ENCODE assay signal across 18 cellular contexts in genomic region chr6:103872683-103873082, GRCh38.
"Had no signal": no experiment of that assay in that cellular context is flagged by ENCODE, and none has a peak within 500 bp of the region (broad histone marks: within the 10 kb centered on the region; RNA-seq: fewer than 3 reads in every experiment).

No MANE protein-coding gene starts in this region.

- DNase-seq: activated B cell treated with CpG ODN at 0.5 μM for 24 hours; activated CD4-positive, alpha-beta T cell treated with anti-CD3 and anti-CD28 coated beads, Interleukin-2, amount 10 ng/mL, durations not matched to agents 24 days and 14 days; activated CD8-positive, alpha-beta memory T cell treated with anti-CD3 and anti-CD28 coated beads for 24 hours; activated naive CD4-positive, alpha-beta T cell treated with Interleukin-2 at 50 U/mL for 16 hours; activated naive CD8-positive, alpha-beta T cell treated with anti-CD3 and anti-CD28 coated beads, Interleukin-2, amount 50 U/mL, for 24 hours; central memory CD4-positive, alpha-beta T cell; effector CD4-positive, alpha-beta T cell; gastrocnemius medialis; immature natural killer cell; naive B cell; nucleus accumbens; right lobe of liver; T-helper 1 cell had no signal

- H3K36me3 Mint-ChIP-seq: immature natural killer cell; naive B cell; stimulated activated memory B cell treated with anti-CD40 and anti-IgM and Interleukin-4, amounts not matched to agents 10 μg/mL and 1 μg/mL and 100 μg/mL, for 72 hours had no signal

- H3K27ac Mint-ChIP-seq: activated B cell treated with CpG ODN at 0.5 μM for 24 hours; activated CD4-positive, alpha-beta T cell treated with anti-CD3 and anti-CD28 coated beads, Interleukin-2, amount 10 ng/mL, durations not matched to agents 24 days and 14 days; activated naive CD8-positive, alpha-beta T cell treated with anti-CD3 and anti-CD28 coated beads, Interleukin-2, amount 50 U/mL, for 24 hours; immature natural killer cell; naive B cell; progenitor cell of endocrine pancreas; stimulated activated memory B cell treated with anti-CD40 and anti-IgM and Interleukin-4, amounts not matched to agents 10 μg/mL and 1 μg/mL and 100 μg/mL, for 72 hours had no signal

- H3K36me3 ChIP-seq: gastrocnemius medialis, right lobe of liver, tibial nerve had no signal

- ATAC-seq: activated naive CD8-positive, alpha-beta T cell treated with anti-CD3 and anti-CD28 coated beads, Interleukin-2, amount 50 U/mL, for 24 hours; gastrocnemius medialis; right lobe of liver; stimulated activated memory B cell treated with anti-CD40 and anti-IgM and Interleukin-4, amounts not matched to agents 10 μg/mL and 1 μg/mL and 100 μg/mL, for 72 hours had no signal

- H3K27me3 ChIP-seq: gastrocnemius medialis, right lobe of liver, tibial nerve had no signal

- H3K4me3 ChIP-seq: coronary artery, gastrocnemius medialis, lung, right lobe of liver, tibial nerve had no signal

- H3K9me3 ChIP-seq: gastrocnemius medialis, right lobe of liver, tibial nerve had no signal

- H3K4me1 Mint-ChIP-seq: activated B cell treated with CpG ODN at 0.5 μM for 24 hours; activated CD4-positive, alpha-beta T cell treated with anti-CD3 and anti-CD28 coated beads, Interleukin-2, amount 10 ng/mL, durations not matched to agents 24 days and 14 days; activated naive CD8-positive, alpha-beta T cell treated with anti-CD3 and anti-CD28 coated beads, Interleukin-2, amount 50 U/mL, for 24 hours; immature natural killer cell; naive B cell; stimulated activated memory B cell treated with anti-CD40 and anti-IgM and Interleukin-4, amounts not matched to agents 10 μg/mL and 1 μg/mL and 100 μg/mL, for 72 hours had no signal

- H3K4me3 Mint-ChIP-seq: activated B cell treated with CpG ODN at 0.5 μM for 24 hours; activated CD4-positive, alpha-beta T cell treated with anti-CD3 and anti-CD28 coated beads, Interleukin-2, amount 10 ng/mL, durations not matched to agents 24 days and 14 days; activated naive CD8-positive, alpha-beta T cell treated with anti-CD3 and anti-CD28 coated beads, Interleukin-2, amount 50 U/mL, for 24 hours; immature natural killer cell; naive B cell; stimulated activated memory B cell treated with anti-CD40 and anti-IgM and Interleukin-4, amounts not matched to agents 10 μg/mL and 1 μg/mL and 100 μg/mL, for 72 hours had no signal

- H3K9me3 Mint-ChIP-seq: activated B cell treated with CpG ODN at 0.5 μM for 24 hours; activated CD4-positive, alpha-beta T cell treated with anti-CD3 and anti-CD28 coated beads, Interleukin-2, amount 10 ng/mL, durations not matched to agents 24 days and 14 days; stimulated activated memory B cell treated with anti-CD40 and anti-IgM and Interleukin-4, amounts not matched to agents 10 μg/mL and 1 μg/mL and 100 μg/mL, for 72 hours had no signal

- H3K4me1 ChIP-seq: gastrocnemius medialis, right lobe of liver, tibial nerve had no signal

- H3K27ac ChIP-seq: coronary artery, gastrocnemius medialis, right lobe of liver had no signal

- H3K27me3 Mint-ChIP-seq: activated B cell treated with CpG ODN at 0.5 μM for 24 hours; activated CD4-positive, alpha-beta T cell treated with anti-CD3 and anti-CD28 coated beads, Interleukin-2, amount 10 ng/mL, durations not matched to agents 24 days and 14 days; activated naive CD8-positive, alpha-beta T cell treated with anti-CD3 and anti-CD28 coated beads, Interleukin-2, amount 50 U/mL, for 24 hours; naive B cell; progenitor cell of endocrine pancreas; stimulated activated memory B cell treated with anti-CD40 and anti-IgM and Interleukin-4, amounts not matched to agents 10 μg/mL and 1 μg/mL and 100 μg/mL, for 72 hours had no signal
